8 cellular contexts compared by ENCODE assay signal in genomic region chr6:188821-189655, GRCh38.
DNase-seq lines count a peak whose midpoint lies in the region; ATAC-seq and TF ChIP-seq lines count a peak whose summit lies in the region.

No MANE protein-coding gene starts in this region.

- no peaks in the 10 kb centered on the region for H4K20me1 ChIP-seq in GM23248 (ENCODE audit: insufficient read depth)
- no peaks in the 10 kb centered on the region for H4K20me1 ChIP-seq in Karpas-422 (ENCODE audit: insufficient read depth, low read depth, low read length)

- H3K4me1 ChIP-seq in GM23248 (ENCODE audit: insufficient read depth): no peaks in the 10 kb centered on the region
- H3K4me1 ChIP-seq in Karpas-422 (ENCODE audit: low read length): peaks cover 28% of the 10 kb centered on the region
- no peaks in the 10 kb centered on the region for H3K4me1 ChIP-seq in SJCRH30
- H3K4me1 ChIP-seq in upper lobe of right lung: peaks cover 11% of the 10 kb centered on the region

- no peak overlapping the region for H3K4me2 ChIP-seq in GM23248 (ENCODE audit: unreplicated experiment)
- H3K4me2 ChIP-seq in Karpas-422 (ENCODE audit: low read depth, low read length, poor library complexity, severe bottlenecking): no peak overlapping the region

- no peak overlapping the region for H3K4me3 ChIP-seq in GM23248
- no peak overlapping the region for H3K4me3 ChIP-seq in Karpas-422 (ENCODE audit: low read length)
- no peak overlapping the region for H3K4me3 ChIP-seq in SJCRH30
- H3K4me3 ChIP-seq in upper lobe of right lung: no peak overlapping the region

- in situ Hi-C loops in GM23248 (cut with MboI): no loop called here

- H3K9me2 ChIP-seq in GM23248 (ENCODE audit: insufficient read depth) (no peaks in the 10 kb centered on the region), Karpas-422 (replicated peaks; ENCODE audit: insufficient read depth, low read length) (no peaks in the 10 kb centered on the region)

- intact Hi-C loops in upper lobe of right lung (cut with DNase I): no loop called here

- DNase-seq in GDM1 (lab: John Stamatoyannopoulos, UW) (peak; percentile 64), GM23248 (peak; percentile 89), Karpas-422 (peak; percentile 86), SJCRH30 (peak; percentile 63 to 76), glomerular visceral epithelial cell (ENCODE audit: extremely low spot score) (peak; percentile 79), pons (ENCODE audit: low spot score) (peak; percentile 75), upper lobe of right lung (peak; percentile 93)
- DNase-seq in activated naive CD4-positive, alpha-beta T cell treated with Interleukin-2 at 50 U/mL for 16 hours: peak; percentile 81

- no peaks in the 10 kb centered on the region for H3F3A ChIP-seq in GM23248 (ENCODE audit: insufficient read depth)

- H3K79me2 ChIP-seq in GM23248 (ENCODE audit: insufficient read depth) (no peaks in the 10 kb centered on the region), Karpas-422 (ENCODE audit: low read length) (no peaks in the 10 kb centered on the region)

- H2AFZ ChIP-seq in GM23248 (peak overlapping the region; percentile 57), Karpas-422 (ENCODE audit: low read length) (no peak overlapping the region)

- peak; percentile 96 for TF ChIP-seq CTCF in upper lobe of right lung (IDR thresholded peaks at IDR 0.05)

- WGBS in GM23248 (ENCODE audit: low coverage in 1 of 2, low lambda C conversion rate in 2 of 2, missing lambda C conversion rate in 2 of 2), 2 experiments: 16 to 18% methylated on average over 13 of the region's 13 CpGs

- H3K9me3 ChIP-seq in GM23248 (ENCODE audit: low read depth): no peaks in the 10 kb centered on the region
- no peaks in the 10 kb centered on the region for H3K9me3 ChIP-seq in Karpas-422 (ENCODE audit: low read length)
- H3K9me3 ChIP-seq in SJCRH30 (replicated peaks): no peaks in the 10 kb centered on the region
- no peaks in the 10 kb centered on the region for H3K9me3 ChIP-seq in upper lobe of right lung

- no peaks in the 10 kb centered on the region for H3K36me3 ChIP-seq in GM23248 (ENCODE audit: low read depth)
- H3K36me3 ChIP-seq in Karpas-422 (ENCODE audit: insufficient read depth, low read length): no peaks in the 10 kb centered on the region
- no peaks in the 10 kb centered on the region for H3K36me3 ChIP-seq in SJCRH30
- H3K36me3 ChIP-seq in upper lobe of right lung: no peaks in the 10 kb centered on the region

- H3K27me3 ChIP-seq in GM23248 (replicated peaks; ENCODE audit: insufficient read depth): 0 out of 2 replicates have a peak, but pooled peaks cover 2% of the 10 kb centered on the region
- no peaks in the 10 kb centered on the region for H3K27me3 ChIP-seq in Karpas-422 (ENCODE audit: low read length)
- no peaks in the 10 kb centered on the region for H3K27me3 ChIP-seq in SJCRH30
- H3K27me3 ChIP-seq in upper lobe of right lung: no peaks in the 10 kb centered on the region

- peak; percentile 96 for ATAC-seq in upper lobe of right lung

- no peak overlapping the region for H3K9ac ChIP-seq in GM23248
- H3K9ac ChIP-seq in Karpas-422 (ENCODE audit: low read length): no peak overlapping the region

- no peak overlapping the region for H3K27ac ChIP-seq in GM23248
- no peak overlapping the region for H3K27ac ChIP-seq in Karpas-422 (ENCODE audit: low read length)
- H3K27ac ChIP-seq in SJCRH30: no peak overlapping the region
- no peak overlapping the region for H3K27ac ChIP-seq in upper lobe of right lung
